9 cellular contexts compared by ENCODE assay signal in the genomic region with DNA sequence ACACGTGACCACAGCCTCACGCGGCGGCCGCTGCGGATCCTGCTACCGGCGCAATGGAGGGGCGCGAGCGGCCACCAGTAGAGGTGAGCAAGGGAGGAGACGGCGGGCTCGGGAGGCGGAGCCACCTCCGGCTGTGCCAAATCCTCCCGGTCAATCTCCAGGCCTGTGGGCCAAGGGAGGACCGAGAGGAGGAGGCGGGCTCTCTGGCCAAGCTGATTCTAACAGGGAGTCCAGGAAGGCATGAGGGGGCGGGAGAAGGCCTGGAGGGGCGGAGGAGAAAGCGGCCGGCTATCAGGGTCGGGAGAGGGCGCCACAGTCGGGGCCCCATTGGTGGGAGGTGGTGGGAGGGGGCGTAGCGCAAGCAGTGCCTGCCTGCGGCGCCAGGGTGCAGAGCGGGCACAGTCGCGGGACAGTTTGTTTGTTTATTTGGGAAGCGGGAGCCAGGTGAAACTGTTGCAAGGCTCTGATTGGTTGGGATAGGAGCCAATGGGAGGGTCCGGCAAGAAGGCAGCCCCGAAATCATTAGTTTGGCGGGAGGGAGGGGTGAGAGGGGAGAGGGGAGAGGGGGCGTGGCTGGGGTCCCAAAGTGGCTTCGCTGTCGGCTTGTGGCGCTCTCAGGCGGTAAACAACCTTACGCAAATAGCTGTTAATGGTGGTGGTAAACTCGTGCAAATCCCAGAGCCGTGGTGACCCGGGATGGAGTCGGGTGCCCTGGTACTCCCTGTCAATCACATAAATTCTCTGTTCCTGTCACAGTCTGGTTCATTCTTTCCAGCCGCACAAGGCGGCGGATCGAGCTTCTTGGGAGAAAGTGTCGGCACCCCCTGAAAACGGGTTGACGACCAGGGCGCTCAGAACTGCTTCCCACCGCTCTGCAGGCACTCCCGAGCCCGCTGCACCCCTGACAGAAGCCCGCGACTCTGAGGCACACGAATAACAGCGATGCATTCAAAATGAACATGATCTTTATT. TPM values are rescaled to one million over a fixed set of nuclear protein-coding genes. Genes with fewer than 3 reads are reported as not detected.
DNase-seq lines count a peak whose midpoint lies in the region; ATAC-seq and TF ChIP-seq lines count a peak whose summit lies in the region.
"Had no signal": no experiment of that assay in that cellular context is flagged by ENCODE, and none has a peak within 500 bp of the region (broad histone marks: within the 10 kb centered on the region; RNA-seq: fewer than 3 reads in every experiment).

A gene (minus strand): TSS at position 55 of the 971 bp plus-strand sequence.

- H3K36me3 ChIP-seq in GM23248 (ENCODE audit: low read depth): no peaks in the 10 kb centered on the region
- no peaks in the 10 kb centered on the region for H3K36me3 ChIP-seq in psoas muscle (ENCODE audit: insufficient read depth in 1 of 2, low read depth in 1 of 2)

- H3K27ac ChIP-seq in GM23248 (no peak within 1 kb of the TSS), psoas muscle (no peak within 1 kb of the TSS)

- H3K4me3 ChIP-seq in GM23248 (peak within 1 kb of the TSS; percentile 57), psoas muscle (peak within 1 kb of the TSS; percentile 57)

- no peaks in the 10 kb centered on the region for H3K9me3 ChIP-seq in GM23248 (ENCODE audit: low read depth)
- no peaks in the 10 kb centered on the region for H3K9me3 ChIP-seq in psoas muscle

- peak; percentile 36 for DNase-seq in GM23248
- peak; percentile 66 for DNase-seq in NCI-H69 (lab: John Stamatoyannopoulos, UW)
- peak; percentile 36 for DNase-seq in foreskin melanocyte
- no peak for DNase-seq in psoas muscle
- DNase-seq in OCI-M1 (lab: John Stamatoyannopoulos, UW): no peak
- DNase-seq in T1000 (lab: John Stamatoyannopoulos, UW): no peak

- TF ChIP-seq CTCF in psoas muscle (IDR thresholded peaks at IDR 0.05): no peak

- H3F3A ChIP-seq in GM23248 (ENCODE audit: insufficient read depth): no peaks in the 10 kb centered on the region

- intact Hi-C loops in psoas muscle (cut with DNase I): no loop called here

- peaks cover 13% of the 10 kb centered on the region for H3K27me3 ChIP-seq in GM23248 (replicated peaks; ENCODE audit: insufficient read depth)
- H3K27me3 ChIP-seq in psoas muscle (ENCODE audit: insufficient read depth in 3 of 3, low read length in 2 of 3): peaks cover 0 to 91% (median 4%) of the 10 kb centered on the region in 3 donors

- 1 to 2% methylated on average over 24 to 54 of the region's 62 CpGs for WGBS in GM23248 (ENCODE audit: low coverage in 1 of 2, low lambda C conversion rate in 2 of 2, missing lambda C conversion rate in 2 of 2), 2 experiments
- WGBS in psoas muscle, 3 donors: 1 to 25% (median 2%) methylated on average over 24 to 62 of the region's 62 CpGs

- in situ Hi-C loops in GM23248 (cut with MboI): no loop called here

- H2AFZ ChIP-seq in GM23248: peak within 1 kb of the TSS; percentile 60

- peak within 1 kb of the TSS; percentile 65 for H3K4me2 ChIP-seq in GM23248 (ENCODE audit: unreplicated experiment)

- ATAC-seq in psoas muscle (peak; percentile 19 to 54 (median 28)), GM19023 (IDR thresholded peaks at IDR 0.05; ENCODE audit: unreplicated experiment) (no peak), GM18520 (IDR thresholded peaks at IDR 0.05; ENCODE audit: unreplicated experiment) (no peak)

- no peaks in the 10 kb centered on the region for H4K20me1 ChIP-seq in GM23248 (ENCODE audit: insufficient read depth)

- H3K79me2 ChIP-seq in GM23248 (ENCODE audit: insufficient read depth): no peaks in the 10 kb centered on the region

- H3K9ac ChIP-seq in GM23248: no peak within 1 kb of the TSS

- H3K9me2 ChIP-seq in GM23248 (ENCODE audit: insufficient read depth): no peaks in the 10 kb centered on the region

- H3K4me1 ChIP-seq in GM23248 (ENCODE audit: insufficient read depth) (no peaks in the 10 kb centered on the region), psoas muscle (no peaks in the 10 kb centered on the region)

RNA-seq across cellular contexts. Expression of the gene that starts here (rescaled TPM):
- total RNA-seq in GM23248 (2014; rRNA removed; shearing (Covaris generic)): not detected in 2 replicates
- polyA plus RNA-seq in GM23248 (2016; fragmentation: Nextera tagmentation; extraction: Ambion mirVana) (not detected in 2 replicates), psoas muscle (not detected)
- not detected for total RNA-seq in psoas muscle
- total RNA-seq: pulmonary artery endothelial cell had no signal

Comparison
In these comparisons a context has a peak if more than half of its experiments do, and no peak if none do; other contexts are left out.
1. Peak in DNase-seq, H3K4me3 ChIP-seq and H3K4me2 ChIP-seq in GM23248; RNA of the gene not detected or under 1 TPM.
2. Peak in ATAC-seq and H3K4me3 ChIP-seq in psoas muscle; RNA of the gene not detected or under 1 TPM.
3. DNase-seq: peak in NCI-H69 (single experiment) and foreskin melanocyte (single experiment); none in psoas muscle (0 of 2), OCI-M1 (single experiment) and T1000 (single experiment).